Comparison of ENCODE assay signal across 11 cellular contexts in the genomic region with DNA sequence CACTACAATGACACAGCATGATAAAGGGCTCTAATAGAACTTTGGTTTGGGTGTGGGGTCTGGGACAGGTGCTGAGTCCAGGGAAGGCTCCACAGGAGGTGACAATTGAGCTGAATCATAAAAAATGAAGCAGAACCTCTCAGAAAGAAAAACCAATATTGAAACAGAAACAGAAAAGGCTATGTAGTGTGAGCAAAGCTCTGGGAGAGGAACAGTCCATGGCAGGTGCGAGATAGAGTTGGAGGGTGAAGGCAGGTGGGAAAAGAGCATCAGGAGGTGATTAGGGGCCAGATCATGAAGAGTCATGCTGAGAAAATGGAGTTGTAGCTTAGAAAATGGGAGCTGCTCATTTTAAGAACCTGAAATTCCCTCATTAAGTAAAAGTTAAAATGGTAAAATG.
DNase-seq lines count a peak whose midpoint lies in the region; ATAC-seq, FAIRE-seq and TF ChIP-seq lines count a peak whose summit lies in the region.
"Had no signal": no experiment of that assay in that cellular context is flagged by ENCODE, and none has a peak within 500 bp of the region (broad histone marks: within the 10 kb centered on the region; RNA-seq: fewer than 3 reads in every experiment).

No MANE protein-coding gene starts in this region.

- peaks cover 27% of the 10 kb centered on the region for H3K4me1 ChIP-seq in MM.1S (ENCODE audit: low read length)
- no peaks in the 10 kb centered on the region for H3K4me1 ChIP-seq in astrocyte (ENCODE audit: insufficient read depth, low read length)
- H3K4me1 ChIP-seq: ascending aorta had no signal

- H3K36me3 Mint-ChIP-seq in astrocyte (ENCODE audit: low read depth, unreplicated experiment), result peaks cover 2% of the 10 kb centered on the region
- H3K36me3 Mint-ChIP-seq in T-cell, result no peaks in the 10 kb centered on the region

- CTCF ChIA-PET in T-cell (lab: Charles Lee), result no interaction called here

- H4K20me1 ChIP-seq in MM.1S (ENCODE audit: insufficient read depth, low read length), result no peaks in the 10 kb centered on the region
- H4K20me1 ChIP-seq in astrocyte (ENCODE audit: insufficient read depth, low read length), result no peaks in the 10 kb centered on the region

- H3K36me3 ChIP-seq in MM.1S (replicated peaks; ENCODE audit: insufficient read depth, low read length) (no peaks in the 10 kb centered on the region), astrocyte (ENCODE audit: insufficient read depth, low read length) (no peaks in the 10 kb centered on the region)
- H3K36me3 ChIP-seq: ascending aorta had no signal

- H3F3A ChIP-seq in MM.1S (ENCODE audit: insufficient read depth, low read length), result no peaks in the 10 kb centered on the region

- H3K27ac Mint-ChIP-seq in astrocyte (ENCODE audit: unreplicated experiment) (peak overlapping the region; percentile 50), T-cell (no peak overlapping the region)

- FAIRE-seq in astrocyte (lab: Jason Lieb, UNC) (no peak), RCC 7860 (lab: Jason Lieb, UNC) (no peak)

- no peak overlapping the region for H3K9ac ChIP-seq in MM.1S (ENCODE audit: low read length)
- no peak overlapping the region for H3K9ac ChIP-seq in astrocyte (ENCODE audit: low read length)

- H2AFZ ChIP-seq in MM.1S (ENCODE audit: low read length), result peak overlapping the region; percentile 26; the same call in 1 of the 2 replicates
- no peak overlapping the region for H2AFZ ChIP-seq in astrocyte (ENCODE audit: low read depth, low read length)

- H3K27ac ChIP-seq in MM.1S (ENCODE audit: low read length) (peak overlapping the region; percentile 46; the same call in 1 of the 2 replicates), astrocyte (ENCODE audit: low read depth, low read length) (no peak overlapping the region)
- H3K27ac ChIP-seq: ascending aorta had no signal

- POLR2A ChIA-PET in T-cell (lab: Charles Lee), result no interaction called here

- H3K4me2 ChIP-seq in MM.1S (ENCODE audit: low read depth, low read length) (peak overlapping the region; percentile 5), astrocyte (ENCODE audit: low read length) (no peak overlapping the region)

- no peak overlapping the region for H3K4me3 ChIP-seq in MM.1S (ENCODE audit: low read length)
- no peak overlapping the region for H3K4me3 ChIP-seq in astrocyte (ENCODE audit: insufficient read depth, low read depth, low read length)
- H3K4me3 ChIP-seq: ascending aorta, lung had no signal

- no peaks in the 10 kb centered on the region for H3K27me3 Mint-ChIP-seq in astrocyte (ENCODE audit: low read depth, unreplicated experiment)
- peaks cover 0 to 2% of the 10 kb centered on the region in 2 donors for H3K27me3 Mint-ChIP-seq in T-cell

- H3K9me3 Mint-ChIP-seq in astrocyte (ENCODE audit: unreplicated experiment) (peaks cover 2% of the 10 kb centered on the region), T-cell (no peaks in the 10 kb centered on the region)

- H3K9me2 ChIP-seq in MM.1S (replicated peaks; ENCODE audit: insufficient read depth, low read length), result no peaks in the 10 kb centered on the region

- H3K79me2 ChIP-seq in MM.1S (ENCODE audit: low read length), result no peaks in the 10 kb centered on the region
- H3K79me2 ChIP-seq in astrocyte (ENCODE audit: insufficient read depth, low read length), result no peaks in the 10 kb centered on the region

- H3K27me3 ChIP-seq in MM.1S (replicated peaks; ENCODE audit: insufficient read depth, low read length) (no peaks in the 10 kb centered on the region), astrocyte (ENCODE audit: insufficient read depth, low read length) (no peaks in the 10 kb centered on the region)
- H3K27me3 ChIP-seq: ascending aorta had no signal

- TF ChIP-seq CTCF in MM.1S (IDR thresholded peaks at IDR 0.05; ENCODE audit: low read length) (no peak), astrocyte (IDR thresholded peaks at IDR 0.05; ENCODE audit: insufficient read depth, low read depth, low read length) (no peak)

- no peak overlapping the region for H3K4me3 Mint-ChIP-seq in astrocyte (ENCODE audit: unreplicated experiment)
- H3K4me3 Mint-ChIP-seq in T-cell, result no peak overlapping the region

- no peaks in the 10 kb centered on the region for H3K9me3 ChIP-seq in MM.1S (replicated peaks; ENCODE audit: insufficient read depth, low read length)
- H3K9me3 ChIP-seq in astrocyte (ENCODE audit: insufficient read depth, low read depth, low read length), result no peaks in the 10 kb centered on the region
- H3K9me3 ChIP-seq: ascending aorta had no signal

- peak; percentile 58 for ATAC-seq in GM19035 (IDR thresholded peaks at IDR 0.05; ENCODE audit: unreplicated experiment)
- ATAC-seq in HG02623 (IDR thresholded peaks at IDR 0.05; ENCODE audit: unreplicated experiment), result peak; percentile 63
- ATAC-seq in HG02981 (IDR thresholded peaks at IDR 0.05; ENCODE audit: unreplicated experiment), result no peak
- ATAC-seq in T-cell (replicated peaks in 1 of 4), result no peak

- H3K4me1 Mint-ChIP-seq in astrocyte (ENCODE audit: low read depth, unreplicated experiment) (peaks cover 17% of the 10 kb centered on the region), T-cell (no peaks in the 10 kb centered on the region)

- peak; percentile 57 for DNase-seq in MM.1S
- DNase-seq in astrocyte (ENCODE audit: low read depth), result no peak
- DNase-seq in occipital lobe (lab: John Stamatoyannopoulos, UW), result no peak
- DNase-seq in RCC 7860 (ENCODE audit: low spot score), result no peak
- no peak for DNase-seq in T-cell
- DNase-seq: NCI-H1436 had no signal

Comparison
In these comparisons a context has a peak if more than half of its experiments do, and no peak if none do; other contexts are left out.
1. ATAC-seq: peak in GM19035 (single experiment) and HG02623 (single experiment); none in HG02981 (single experiment) and T-cell (0 of 4).